In the genomic region with DNA sequence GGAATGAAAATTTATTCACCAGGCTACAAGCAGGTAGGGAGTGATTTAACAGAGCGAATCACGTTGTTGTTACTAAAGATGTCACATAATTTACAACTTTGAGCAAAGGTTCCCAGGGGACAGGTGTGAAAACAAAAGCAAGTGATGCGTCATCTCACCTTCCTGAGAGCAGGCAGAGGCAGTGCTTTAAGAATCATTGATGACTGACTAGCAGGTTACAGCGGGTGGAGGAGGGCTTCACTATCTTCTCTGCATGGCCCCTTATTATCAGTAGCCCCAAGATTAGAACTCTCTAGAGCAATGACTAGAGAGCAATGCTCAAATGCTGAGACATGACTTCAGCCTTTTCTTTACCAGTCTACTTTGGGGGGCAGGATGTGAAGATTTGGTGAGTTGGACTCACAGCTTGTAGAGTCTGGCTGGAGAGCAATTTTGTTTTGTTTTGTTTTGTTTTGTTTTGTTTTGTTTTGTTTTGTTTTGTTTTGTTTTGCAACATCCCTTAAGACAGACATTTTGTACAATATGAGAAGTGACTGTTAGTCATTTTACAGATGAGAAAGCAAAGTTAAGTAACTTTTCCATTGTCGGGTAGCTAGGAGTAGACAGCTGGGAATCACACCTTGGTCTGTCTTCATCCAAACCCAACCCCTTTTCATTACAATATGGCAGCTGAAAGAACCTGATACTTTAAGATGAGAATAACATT, we compare ENCODE assay signal across 1 cellular context.
TF ChIP-seq lines count a peak whose summit lies in the region.

No MANE protein-coding gene starts in this region.

TF ChIP-seq in IMR-90, 13 proteins besides CTCF, POLR2A, EP300 and RAD21 (continued from another document):
- TF ChIP-seq, protein P1, sequence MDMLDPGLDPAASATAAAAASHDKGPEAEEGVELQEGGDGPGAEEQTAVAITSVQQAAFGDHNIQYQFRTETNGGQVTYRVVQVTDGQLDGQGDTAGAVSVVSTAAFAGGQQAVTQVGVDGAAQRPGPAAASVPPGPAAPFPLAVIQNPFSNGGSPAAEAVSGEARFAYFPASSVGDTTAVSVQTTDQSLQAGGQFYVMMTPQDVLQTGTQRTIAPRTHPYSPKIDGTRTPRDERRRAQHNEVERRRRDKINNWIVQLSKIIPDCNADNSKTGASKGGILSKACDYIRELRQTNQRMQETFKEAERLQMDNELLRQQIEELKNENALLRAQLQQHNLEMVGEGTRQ (IDR thresholded peaks at IDR 0.05; ENCODE audit: low read depth, low read length), result no peak
- TF ChIP-seq MAFK (IDR thresholded peaks at IDR 0.05; ENCODE audit: low read depth, low read length) (no peak), FOS (IDR thresholded peaks at IDR 0.05; ENCODE audit: low read depth, low read length) (no peak), SMC3 (IDR thresholded peaks at IDR 0.05; ENCODE audit: low read depth, low read length) (no peak)
- TF ChIP-seq, protein P2, sequence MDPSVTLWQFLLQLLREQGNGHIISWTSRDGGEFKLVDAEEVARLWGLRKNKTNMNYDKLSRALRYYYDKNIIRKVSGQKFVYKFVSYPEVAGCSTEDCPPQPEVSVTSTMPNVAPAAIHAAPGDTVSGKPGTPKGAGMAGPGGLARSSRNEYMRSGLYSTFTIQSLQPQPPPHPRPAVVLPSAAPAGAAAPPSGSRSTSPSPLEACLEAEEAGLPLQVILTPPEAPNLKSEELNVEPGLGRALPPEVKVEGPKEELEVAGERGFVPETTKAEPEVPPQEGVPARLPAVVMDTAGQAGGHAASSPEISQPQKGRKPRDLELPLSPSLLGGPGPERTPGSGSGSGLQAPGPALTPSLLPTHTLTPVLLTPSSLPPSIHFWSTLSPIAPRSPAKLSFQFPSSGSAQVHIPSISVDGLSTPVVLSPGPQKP (IDR thresholded peaks at IDR 0.05; ENCODE audit: borderline replicate concordance, low read depth, low read length), result no peak
